8 cellular contexts compared by ENCODE assay signal in the genomic region with DNA sequence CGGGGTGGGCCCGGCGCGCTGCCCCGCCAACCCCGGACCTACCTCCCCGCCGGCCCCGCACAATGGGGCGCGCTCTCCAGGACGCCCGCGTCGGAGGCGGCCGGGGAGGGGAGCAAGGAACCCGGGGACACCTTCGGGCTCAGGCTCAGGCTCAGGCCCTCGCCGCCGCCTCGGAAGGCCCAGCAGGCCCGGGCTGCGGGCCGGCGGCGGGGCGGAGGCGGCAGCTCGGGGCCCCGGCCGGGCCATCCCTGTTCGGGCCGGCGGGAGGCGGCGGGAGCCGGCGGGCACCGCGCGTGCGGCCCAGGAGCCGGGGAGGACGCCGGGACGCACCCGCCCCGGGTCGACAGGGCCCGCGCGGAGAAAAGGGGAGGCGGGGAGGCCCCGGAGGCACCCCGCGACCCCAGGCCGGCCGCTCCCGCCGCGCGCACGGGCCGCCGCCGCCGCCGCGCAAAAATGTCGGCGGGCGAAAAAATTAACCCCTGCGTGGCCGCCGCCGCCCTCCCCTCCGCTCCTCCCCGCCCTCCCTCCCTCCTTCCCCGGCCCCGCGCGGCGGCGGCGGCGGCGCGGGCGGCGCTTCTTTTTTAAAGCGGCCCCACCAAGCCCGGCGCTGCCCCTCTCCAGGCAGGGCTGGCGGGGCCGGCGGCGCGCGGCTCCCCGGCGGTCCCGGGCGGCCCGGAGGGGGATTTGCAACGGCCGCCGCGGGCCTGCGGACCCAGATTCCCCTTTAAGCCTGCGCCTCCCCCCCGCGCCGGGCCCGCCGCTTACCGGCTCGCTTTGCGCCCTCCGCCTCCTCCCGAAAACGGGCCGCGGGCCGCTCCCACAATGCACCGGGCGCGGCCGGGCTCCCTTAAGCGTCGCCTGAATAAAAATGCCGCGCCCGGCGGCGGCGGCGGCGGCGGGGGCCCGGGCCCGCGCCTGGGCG. TPM values are rescaled to one million over a fixed set of nuclear protein-coding genes. Genes with fewer than 3 reads are reported as not detected.
DNase-seq lines count a peak whose midpoint lies in the region; ATAC-seq and TF ChIP-seq lines count a peak whose summit lies in the region.

No MANE protein-coding gene starts in this region.

- intact Hi-C loops in stomach (cut with DNase I; ENCODE audit: low total_unique reads), result no loop called here

- peak overlapping the region; percentile 75 for H3K4me3 ChIP-seq in HUES48 (ENCODE audit: low read depth, low read length)
- H3K4me3 ChIP-seq in fibroblast of villous mesenchyme (ENCODE audit: low read depth, low read length), result peak overlapping the region; percentile 72
- H3K4me3 ChIP-seq in stomach, result peak overlapping the region; percentile 63 to 93 (median 89)

- TF ChIP-seq CTCF in RWPE1 (conservative IDR thresholded peaks at IDR 0.05; ENCODE audit: low read depth), result no peak
- TF ChIP-seq CTCF in fibroblast of villous mesenchyme (IDR thresholded peaks at IDR 0.05; ENCODE audit: insufficient read depth, low read depth, low read length), result no peak
- no peak for TF ChIP-seq CTCF in neural crest cell (conservative IDR thresholded peaks at IDR 0.05)
- no peak for TF ChIP-seq CTCF in stomach (IDR thresholded peaks at IDR 0.05)

- CTCF ChIA-PET in RWPE1 (lab: Yijun Ruan, JAX), result no interaction called here

- TF ChIP-seq POLR2A in stomach (IDR thresholded peaks at IDR 0.05), result no peak

- ATAC-seq in GM21360 (IDR thresholded peaks at IDR 0.05; ENCODE audit: unreplicated experiment), result peak; percentile 55

- 0 to 1% (median 1%) methylated on average over 19 to 127 of the region's 145 CpGs for WGBS in stomach, 5 donors

- no peaks in the 10 kb centered on the region for H3K9me3 Mint-ChIP-seq in neural crest cell

- H3K9me3 ChIP-seq in HUES48 (ENCODE audit: control insufficient read depth, insufficient read depth, low read length), result no peaks in the 10 kb centered on the region
- no peaks in the 10 kb centered on the region for H3K9me3 ChIP-seq in stomach

- no peak for TF ChIP-seq EP300 in stomach (IDR thresholded peaks at IDR 0.05)

- H3K9ac ChIP-seq in HUES48 (ENCODE audit: low read depth, low read length), result peak overlapping the region; percentile 88

- H3K36me3 Mint-ChIP-seq in neural crest cell (ENCODE audit: low read depth), result peaks cover 11% of the 10 kb centered on the region

- DNase-seq in COR-L47 (lab: John Stamatoyannopoulos, UW) (peak; percentile 68), RWPE1 (ENCODE audit: low spot score) (peak; percentile 67), activated gamma-delta T cell (lab: John Stamatoyannopoulos, UW) (peak; percentile 77), fibroblast of villous mesenchyme (ENCODE audit: low read depth) (peak; percentile 81), neural crest cell (ENCODE audit: low read depth, low spot score) (peak; percentile 65), stomach (peak; percentile 85)

- peaks cover 29% of the 10 kb centered on the region for H3K36me3 ChIP-seq in HUES48 (ENCODE audit: control insufficient read depth, insufficient read depth, low read length)
- H3K36me3 ChIP-seq in stomach, result peaks cover 0 to 12% (median 8%) of the 10 kb centered on the region in 4 donors

- peaks cover 38% of the 10 kb centered on the region for H3K27me3 Mint-ChIP-seq in neural crest cell (ENCODE audit: low read depth)

- POLR2A ChIA-PET in RWPE1 (lab: Yijun Ruan, JAX; ENCODE audit: low non-redundant PET), result no interaction called here

- H3K27ac ChIP-seq in HUES48 (ENCODE audit: low read depth, low read length) (peak overlapping the region; percentile 100), RWPE1 (peak overlapping the region; percentile 99), stomach (peak overlapping the region; percentile 91 to 100 (median 97))

- peaks cover 65% of the 10 kb centered on the region for H3K4me1 Mint-ChIP-seq in neural crest cell

- H3K27me3 ChIP-seq in HUES48 (ENCODE audit: control insufficient read depth, insufficient read depth, low read length) (no peaks in the 10 kb centered on the region), stomach (peaks cover 0 to 16% (median 10%) of the 10 kb centered on the region in 3 donors)

- peak overlapping the region; percentile 90 for H3K4me3 Mint-ChIP-seq in neural crest cell

- H3K4me1 ChIP-seq in HUES48 (ENCODE audit: control insufficient read depth, insufficient read depth, low read length), result peaks cover 42% of the 10 kb centered on the region
- peaks cover 19 to 64% (median 38%) of the 10 kb centered on the region in 4 donors for H3K4me1 ChIP-seq in stomach

- no peak overlapping the region for H3K27ac Mint-ChIP-seq in neural crest cell (ENCODE audit: unreplicated experiment)

RNA-seq across cellular contexts. Expression of a gene that starts 0.6 kb away (rescaled TPM):
- 18.1 and 26.1 TPM in 2 replicates for total RNA-seq in fibroblast of villous mesenchyme
- total RNA-seq in neural crest cell, result 158 and 163 TPM in 2 replicates
- 10 to 100 TPM; 15.2 to 63.0 (median 20.3) TPM for total RNA-seq in stomach
- polyA plus RNA-seq in stomach, result 10 to 100 TPM; 19.7 to 40.5 (median 31.8) TPM

RNA-seq across cellular contexts. Expression of a gene that starts 47.6 kb away (rescaled TPM):
- 14.5 and 16.0 TPM in 2 replicates for total RNA-seq in fibroblast of villous mesenchyme
- total RNA-seq in neural crest cell, result 14.9 and 15.1 TPM in 2 replicates
- total RNA-seq in stomach, result 10 to 100 TPM in 2 of 5 donors, 1 to 10 TPM in 2, under 1 TPM in 1; 0.58 to 20.9 (median 9.6) TPM
- 10 to 100 TPM; 19.3 to 65.5 (median 34.4) TPM for polyA plus RNA-seq in stomach

Comparison
In these comparisons a context has a peak if more than half of its experiments do, and no peak if none do; other contexts are left out.
1. Peak in every context shown above with its lines: DNase-seq, ATAC-seq, H3K4me3 ChIP-seq and H3K27ac ChIP-seq.